ENCODE assay signal across 9 cellular contexts in genomic region chr2:65054749-65055426, GRCh38. TPM values are rescaled to one million over a fixed set of nuclear protein-coding genes. Genes with fewer than 3 reads are reported as not detected.
DNase-seq lines count a peak whose midpoint lies in the region; ATAC-seq and TF ChIP-seq lines count a peak whose summit lies in the region.
"Had no signal": no experiment of that assay in that cellular context is flagged by ENCODE, and none has a peak within 500 bp of the region (broad histone marks: within the 10 kb centered on the region; RNA-seq: fewer than 3 reads in every experiment).

No MANE protein-coding gene starts in this region.

- H3K23ac ChIP-seq in neuronal stem cell (ENCODE audit: low read depth, low read length, poor library complexity), result no peak overlapping the region

- H2BK5ac ChIP-seq in neuronal stem cell (ENCODE audit: low read length), result no peak overlapping the region

- no peak overlapping the region for H2BK120ac ChIP-seq in neuronal stem cell (ENCODE audit: low read depth, low read length)

- H2BK12ac ChIP-seq in neuronal stem cell (ENCODE audit: low read length), result no peak overlapping the region

- ATAC-seq in HG02571 (IDR thresholded peaks at IDR 0.05; ENCODE audit: unreplicated experiment), result no peak

- H3K9ac ChIP-seq in neuronal stem cell (ENCODE audit: low read depth, low read length, poor library complexity), result no peak overlapping the region

- peak overlapping the region; percentile 88 for H3K4me2 ChIP-seq in neuronal stem cell (ENCODE audit: insufficient read depth, low read length, poor library complexity, severe bottlenecking)

- H3K9me3 Mint-ChIP-seq in dendritic cell treated with granulocyte-macrophage colony-stimulating factor and Interleukin-4, amounts not matched to agents 40 ng/mL and 50 ng/mL, for 4 days, result no peaks in the 10 kb centered on the region

- peaks cover 63% of the 10 kb centered on the region for H3K4me1 Mint-ChIP-seq in dendritic cell treated with granulocyte-macrophage colony-stimulating factor and Interleukin-4, amounts not matched to agents 40 ng/mL and 50 ng/mL, for 4 days (ENCODE audit: low read depth)

- H3K4me3 ChIP-seq in GM12864 (ENCODE audit: low read depth, low read length) (peak overlapping the region; percentile 68; the same call in 1 of the 2 replicates), MG63 (peak overlapping the region; percentile 74; the same call in 1 of the 2 replicates), neuronal stem cell (ENCODE audit: low read length in 2 of 2) (peak overlapping the region in 1 of 2 donors; percentile 64)

- no peak overlapping the region for H3K18ac ChIP-seq in neuronal stem cell (ENCODE audit: low read length)

- no CpG with 5 or more reads among the region's 5 CpGs for WGBS in neuronal stem cell (ENCODE audit: extremely low coverage in 2 of 2, insufficient read length in 2 of 2, insufficient replicate concordance in 1 of 2), 2 donors

- intact Hi-C loops in dendritic cell treated with granulocyte-macrophage colony-stimulating factor and Interleukin-4, amounts not matched to agents 40 ng/mL and 50 ng/mL, for 4 days (cut with micrococcal nuclease), result loop anchor here (1.0 kb wide), 1 partner anchor 10 kb away; no protein-coding TSS in a partner anchor

- no peak overlapping the region for H3K27ac ChIP-seq in neuronal stem cell (replicated peaks; ENCODE audit: low read length)

- no peak overlapping the region for H2BK15ac ChIP-seq in neuronal stem cell (ENCODE audit: low read length)

- H2AFZ ChIP-seq in neuronal stem cell (ENCODE audit: low read length), result peak overlapping the region; percentile 95

- no peaks in the 10 kb centered on the region for H3K27me3 Mint-ChIP-seq in dendritic cell treated with granulocyte-macrophage colony-stimulating factor and Interleukin-4, amounts not matched to agents 40 ng/mL and 50 ng/mL, for 4 days

- H3K27ac Mint-ChIP-seq in dendritic cell treated with granulocyte-macrophage colony-stimulating factor and Interleukin-4, amounts not matched to agents 40 ng/mL and 50 ng/mL, for 4 days, result peak overlapping the region; percentile 94

- H4K8ac ChIP-seq in neuronal stem cell (ENCODE audit: low read depth, low read length), result no peak overlapping the region

- H3K79me1 ChIP-seq in neuronal stem cell (ENCODE audit: low read depth, low read length), result no peaks in the 10 kb centered on the region

- H3K36me3 ChIP-seq in MG63, result 0 out of 2 replicates have a peak, but pooled peaks cover 2% of the 10 kb centered on the region
- peaks cover 1 to 12% of the 10 kb centered on the region in 2 donors for H3K36me3 ChIP-seq in neuronal stem cell (replicated peaks in 1 of 2; ENCODE audit: control insufficient read depth in 2 of 2, insufficient read depth in 2 of 2, low read length in 2 of 2)

- H3K4me3 Mint-ChIP-seq in dendritic cell treated with granulocyte-macrophage colony-stimulating factor and Interleukin-4, amounts not matched to agents 40 ng/mL and 50 ng/mL, for 4 days, result peak overlapping the region; percentile 96

- H3K14ac ChIP-seq in neuronal stem cell (ENCODE audit: low read length), result no peak overlapping the region

- H3K27me3 ChIP-seq in MG63 (no peaks in the 10 kb centered on the region), neuronal stem cell (ENCODE audit: control insufficient read depth in 3 of 3, insufficient read depth in 3 of 3, low read depth in 1 of 3, low read length in 3 of 3) (no peaks in the 10 kb centered on the region)

- H3K4ac ChIP-seq in neuronal stem cell (ENCODE audit: low read length), result no peak overlapping the region

- no peak overlapping the region for H2AK5ac ChIP-seq in neuronal stem cell (ENCODE audit: low read depth, low read length)

- H3K4me1 ChIP-seq in neuronal stem cell (ENCODE audit: control insufficient read depth in 2 of 2, insufficient read depth in 1 of 2, low read depth in 1 of 2, low read length in 2 of 2), result peaks cover 2 to 8% of the 10 kb centered on the region in 2 donors

- H3K36me3 Mint-ChIP-seq in dendritic cell treated with granulocyte-macrophage colony-stimulating factor and Interleukin-4, amounts not matched to agents 40 ng/mL and 50 ng/mL, for 4 days (ENCODE audit: low read depth), result peaks cover 39% of the 10 kb centered on the region

- H3K9me3 ChIP-seq in MG63, result no peaks in the 10 kb centered on the region
- peaks cover 0 to 7% of the 10 kb centered on the region in 2 donors for H3K9me3 ChIP-seq in neuronal stem cell (replicated peaks in 1 of 2; ENCODE audit: control insufficient read depth in 2 of 2, insufficient read depth in 1 of 2, low read depth in 1 of 2, low read length in 2 of 2)

- DNase-seq in GM12864 (ENCODE audit: low read depth) (no peak), MG63 (no peak), neuronal stem cell (ENCODE audit: low spot score) (no peak), NCI-H446 (lab: John Stamatoyannopoulos, UW) (no peak), iPS-NIHi7 (ENCODE audit: extremely low spot score) (no peak), islet precursor cell (no peak)
- DNase-seq: NCI-H2029 had no signal

- H4K91ac ChIP-seq in neuronal stem cell (ENCODE audit: low read depth, low read length, poor library complexity), result no peak overlapping the region

- no peak for TF ChIP-seq CTCF in GM12864 (IDR thresholded peaks at IDR 0.05; ENCODE audit: low read depth, low read length, missing control alignments)

RNA-seq across cellular contexts. Expression of gene CEP68, which starts 1.3 kb away (rescaled TPM):
- 4.5 and 4.9 TPM in 2 replicates for total RNA-seq in MG63 (2014; rRNA removed; shearing (Covaris generic); ENCODE audit: low replicate concordance)
- polyA plus RNA-seq in neuronal stem cell (2013, experiment 1 of 2), result 20.9 TPM
- 21.5 TPM for polyA plus RNA-seq in neuronal stem cell (2013, experiment 2 of 2)
